In genomic region chr15:67836477-67836876, GRCh38 we compare ENCODE assay signal across 1 cellular context.
TF ChIP-seq lines count a peak whose summit lies in the region.

No MANE protein-coding gene starts in this region.

TF ChIP-seq in HepG2, 621 proteins besides CTCF, POLR2A, EP300 and RAD21:
- TF ChIP-seq ZNF629 (CRISPR knock-in tag; conservative IDR thresholded peaks at IDR 0.05) (no peak), ZNF768 (CRISPR knock-in tag; IDR thresholded peaks at IDR 0.05) (no peak), STAG1 (CRISPR knock-in tag; IDR thresholded peaks at IDR 0.05) (peak; percentile 78), SMC3 (IDR thresholded peaks at IDR 0.05; ENCODE audit: low read length) (peak; percentile 61), ZSCAN5A (CRISPR knock-in tag; IDR thresholded peaks at IDR 0.05; ENCODE audit: borderline replicate concordance) (no peak), HMGXB4 (CRISPR knock-in tag; IDR thresholded peaks at IDR 0.05; ENCODE audit: borderline replicate concordance in 1 of 2, low read depth in 1 of 2) (no peak), ZNF841 (CRISPR knock-in tag; IDR thresholded peaks at IDR 0.05; ENCODE audit: borderline replicate concordance) (no peak), BRD4 (CRISPR knock-in tag; IDR thresholded peaks at IDR 0.05) (no peak), ZNF101 (CRISPR knock-in tag; IDR thresholded peaks at IDR 0.05; ENCODE audit: borderline replicate concordance, low read depth) (no peak), ZFP36L2 (CRISPR knock-in tag; IDR thresholded peaks at IDR 0.05) (no peak), KDM5A (IDR thresholded peaks at IDR 0.05; ENCODE audit: borderline replicate concordance, low read length) (0 out of 2 replicates have a peak, but pooled peaks have one; percentile 39), ZNF362 (CRISPR knock-in tag; IDR thresholded peaks at IDR 0.05; ENCODE audit: borderline replicate concordance) (peak; percentile 83), ZNF652 (CRISPR knock-in tag; IDR thresholded peaks at IDR 0.05; ENCODE audit: borderline replicate concordance, low read depth) (no peak)
TF ChIP-seq in HepG2: peak in this region for 4.
